Comparison of ENCODE assay signal across 10 cellular contexts in genomic region chr15:99421172-99421656, GRCh38.
DNase-seq lines count a peak whose midpoint lies in the region; ATAC-seq and TF ChIP-seq lines count a peak whose summit lies in the region.
"Had no signal": no experiment of that assay in that cellular context is flagged by ENCODE, and none has a peak within 500 bp of the region (broad histone marks: within the 10 kb centered on the region; RNA-seq: fewer than 3 reads in every experiment).

No MANE protein-coding gene starts in this region.

- H3K36me3 ChIP-seq in HUES48 (ENCODE audit: control insufficient read depth, insufficient read depth, low read length) = no peaks in the 10 kb centered on the region

- H3K27ac ChIP-seq in HUES48 (ENCODE audit: low read depth, low read length) = peak overlapping the region; percentile 11

- H3K9ac ChIP-seq in HUES48 (ENCODE audit: low read depth, low read length) = no peak overlapping the region

- TF ChIP-seq CTCF in choroid plexus epithelial cell (conservative IDR thresholded peaks at IDR 0.05; ENCODE audit: low read depth, low read length) = no peak

- no peaks in the 10 kb centered on the region for H3K4me1 ChIP-seq in HUES48 (ENCODE audit: control insufficient read depth, insufficient read depth, low read length)

- DNase-seq in activated CD4-positive, alpha-beta T cell treated with anti-CD3 and anti-CD28 coated beads for 4 hours = peak; percentile 23 to 36
- peak; percentile 59 for DNase-seq in choroid plexus epithelial cell (ENCODE audit: low read depth)
- DNase-seq in sciatic nerve (ENCODE audit: low spot score) = peak; percentile 17
- DNase-seq in cerebellum (ENCODE audit: low spot score) = no peak
- DNase-seq: NCI-H2029 had no signal

- H3K9me3 ChIP-seq in HUES48 (ENCODE audit: control insufficient read depth, insufficient read depth, low read length) = no peaks in the 10 kb centered on the region

- intact Hi-C loops in sciatic nerve (cut with DNase I) = no loop called here

- no peak for ATAC-seq in sciatic nerve
- ATAC-seq in activated CD4-positive, CD25-positive, alpha-beta regulatory T cell treated with anti-CD3 and anti-CD28 coated beads, Interleukin-2, amount 50 U/mL, for 24 hours = no peak
- ATAC-seq in GM19455 (IDR thresholded peaks at IDR 0.05; ENCODE audit: unreplicated experiment) = no peak
- ATAC-seq in HG03196 (IDR thresholded peaks at IDR 0.05; ENCODE audit: unreplicated experiment) = no peak

- no peaks in the 10 kb centered on the region for H3K27me3 ChIP-seq in HUES48 (ENCODE audit: control insufficient read depth, insufficient read depth, low read length)

- no peak overlapping the region for H3K4me3 ChIP-seq in HUES48 (ENCODE audit: low read depth, low read length)
- no peak overlapping the region for H3K4me3 ChIP-seq in choroid plexus epithelial cell (ENCODE audit: low read depth, low read length)
- H3K4me3 ChIP-seq: lung had no signal
